In genomic region chr14:70896981-70897380, GRCh38 we compare ENCODE assay signal across 28 cellular contexts. TPM values are rescaled to one million over a fixed set of nuclear protein-coding genes. Genes with fewer than 3 reads are reported as not detected.
A peak's percentile ranks its signal among the peaks of the same experiment; 100 is the strongest.
DNase-seq lines count a peak whose midpoint lies in the region; ATAC-seq, FAIRE-seq and TF ChIP-seq lines count a peak whose summit lies in the region.
"Had no signal": no experiment of that assay in that cellular context is flagged by ENCODE, and none has a peak within 500 bp of the region (broad histone marks: within the 10 kb centered on the region; RNA-seq: fewer than 3 reads in every experiment).

No MANE protein-coding gene starts in this region.

- H3K36me3 ChIP-seq in bronchial epithelial cell (ENCODE audit: control insufficient read depth, insufficient read depth, low read length) (no peaks in the 10 kb centered on the region), muscle layer of colon (ENCODE audit: insufficient read depth, low read length) (no peaks in the 10 kb centered on the region), thoracic aorta (no peaks in the 10 kb centered on the region), A673 (ENCODE audit: insufficient read depth, low read length, poor library complexity, severe bottlenecking) (no peaks in the 10 kb centered on the region)
- H3K36me3 ChIP-seq: Peyer's patch, tibial nerve had no signal

- no peak for TF ChIP-seq CTCF in HFFc6 (IDR thresholded peaks at IDR 0.05)
- TF ChIP-seq CTCF in bronchial epithelial cell (IDR thresholded peaks at IDR 0.05; ENCODE audit: insufficient read depth, low read length, severe bottlenecking), result no peak
- TF ChIP-seq CTCF in thoracic aorta (IDR thresholded peaks at IDR 0.05), result no peak
- TF ChIP-seq CTCF in A673 (conservative IDR thresholded peaks at IDR 0.05; ENCODE audit: low read depth, low read length), result no peak

- peaks cover 28% of the 10 kb centered on the region for H3K4me1 ChIP-seq in muscle layer of colon (ENCODE audit: insufficient read depth, low read length)
- peaks cover 18 to 47% of the 10 kb centered on the region in 2 donors for H3K4me1 ChIP-seq in thoracic aorta (ENCODE audit: control insufficient read depth in 1 of 2, low read depth in 2 of 2)
- H3K4me1 ChIP-seq in A673 (ENCODE audit: insufficient read depth, low read length, poor library complexity, severe bottlenecking), result peaks cover 17% of the 10 kb centered on the region
- H3K4me1 ChIP-seq: Peyer's patch, tibial nerve had no signal

- POLR2A ChIA-PET in A673 (lab: Charles Lee; ENCODE audit: low non-redundant PET), result no interaction called here

- FAIRE-seq in bronchial epithelial cell (lab: Jason Lieb, UNC), result no peak
- FAIRE-seq: GM18507 had no signal

- H3K27ac Mint-ChIP-seq in HFFc6, result peak overlapping the region; percentile 60
- H3K27ac Mint-ChIP-seq: activated naive CD4-positive, alpha-beta T cell treated with anti-CD3 and anti-CD28 coated beads for 36 hours; CD4-positive, alpha-beta memory T cell; natural killer cell had no signal

- H3K9me3 ChIP-seq in muscle layer of colon (ENCODE audit: low read length) (no peaks in the 10 kb centered on the region), thoracic aorta (no peaks in the 10 kb centered on the region), A673 (ENCODE audit: low read depth, low read length, poor library complexity, severe bottlenecking) (no peaks in the 10 kb centered on the region)
- H3K9me3 ChIP-seq: Peyer's patch, tibial nerve had no signal

- H3K4me3 ChIP-seq in bronchial epithelial cell (ENCODE audit: low read depth, low read length) (no peak overlapping the region), muscle layer of colon (ENCODE audit: low read depth in 1 of 2, low read length in 2 of 2) (no peak overlapping the region), thoracic aorta (no peak overlapping the region), A673 (ENCODE audit: low read depth, low read length, poor library complexity, severe bottlenecking) (no peak overlapping the region)
- H3K4me3 ChIP-seq: hepatocyte, Peyer's patch, tibial nerve had no signal

- no peaks in the 10 kb centered on the region for H3K27me3 Mint-ChIP-seq in HFFc6 (ENCODE audit: insufficient read depth)
- H3K27me3 Mint-ChIP-seq: CD4-positive, alpha-beta memory T cell had no signal

- H3K27me3 ChIP-seq in bronchial epithelial cell (ENCODE audit: control insufficient read depth, insufficient read depth, low read length) (no peaks in the 10 kb centered on the region), muscle layer of colon (ENCODE audit: control insufficient read depth in 1 of 2, insufficient read depth in 2 of 2, low read length in 2 of 2) (no peaks in the 10 kb centered on the region), thoracic aorta (replicated peaks; ENCODE audit: insufficient read depth) (no peaks in the 10 kb centered on the region), A673 (replicated peaks; ENCODE audit: insufficient read depth, low read depth, low read length, poor library complexity) (no peaks in the 10 kb centered on the region)
- H3K27me3 ChIP-seq: hepatocyte, Peyer's patch, tibial nerve had no signal

- H3K36me3 Mint-ChIP-seq in HFFc6 (ENCODE audit: low read depth), result peaks cover 3% of the 10 kb centered on the region; the same call in 1 of the 2 replicates
- H3K36me3 Mint-ChIP-seq: CD4-positive, alpha-beta memory T cell; natural killer cell had no signal

- H3K9me3 Mint-ChIP-seq in HFFc6, result peaks cover 10% of the 10 kb centered on the region
- H3K9me3 Mint-ChIP-seq: activated naive CD4-positive, alpha-beta T cell treated with anti-CD3 and anti-CD28 coated beads for 36 hours; activated T-cell treated with anti-CD3 and anti-CD28 coated beads, Interleukin-2, amount 50 U/mL, for 4 hours; CD4-positive, alpha-beta memory T cell; natural killer cell had no signal

- ATAC-seq in thoracic aorta (ENCODE audit: insufficient number of reproducible peaks, low FRiP score, low read depth), result no peak
- ATAC-seq: activated T-cell treated with anti-CD3 and anti-CD28 coated beads, Interleukin-2, amount 50 U/mL, for 4 hours; natural killer cell had no signal

- H3K27ac ChIP-seq in muscle layer of colon (ENCODE audit: low read depth, low read length) (peak overlapping the region; percentile 83), thoracic aorta (peak overlapping the region; percentile 66 to 72), A673 (ENCODE audit: low read depth, low read length, poor library complexity, severe bottlenecking) (no peak overlapping the region)
- H3K27ac ChIP-seq: hepatocyte, tibial nerve had no signal

- no peak overlapping the region for H3K9ac ChIP-seq in muscle layer of colon (ENCODE audit: low read length)

- CTCF ChIA-PET in A673 (lab: Charles Lee), result no interaction called here

- intact Hi-C loops in A673 (cut with micrococcal nuclease; ENCODE audit: unreplicated experiment), result no loop called here

- H3K4me1 Mint-ChIP-seq in HFFc6 (ENCODE audit: low read depth), result peaks cover 59% of the 10 kb centered on the region

- H3K4me3 Mint-ChIP-seq in HFFc6, result no peak overlapping the region; the same call in 1 of the 2 replicates
- H3K4me3 Mint-ChIP-seq: activated naive CD4-positive, alpha-beta T cell treated with anti-CD3 and anti-CD28 coated beads for 36 hours; activated T-cell treated with anti-CD3 and anti-CD28 coated beads, Interleukin-2, amount 50 U/mL, for 4 hours; immature natural killer cell; natural killer cell had no signal

- DNase-seq in HFFc6 (no peak), bronchial epithelial cell (ENCODE audit: low read depth) (peak; percentile 38), thoracic aorta (ENCODE audit: low spot score) (no peak), T-helper 9 cell (no peak), A673 (ENCODE audit: low spot score) (no peak)
- no peak for DNase-seq in activated effector memory CD4-positive, alpha-beta T cell treated with anti-CD3 and anti-CD28 coated beads, Interleukin-2, amount 50 U/mL, for 16 hours
- DNase-seq: activated CD4-positive, alpha-beta T cell treated with anti-CD3 and anti-CD28 coated beads for 1 hour; activated CD8-positive, alpha-beta memory T cell treated with anti-CD3 and anti-CD28 coated beads for 24 hours; activated naive CD4-positive, alpha-beta T cell treated with anti-CD3 and anti-CD28 coated beads for 36 hours; activated T-cell treated with anti-CD3 and anti-CD28 coated beads, Interleukin-2, amount 50 U/mL, for 4 hours; CD4-positive, alpha-beta memory T cell; cerebellar nuclear complex; DMS 273 treated with DMSO at 0.1 percent for 48 hours; effector CD4-positive, alpha-beta T cell; foreskin melanocyte; GOT3; immature natural killer cell; natural killer cell; NCI-H1092 treated with DMSO at 0.1 percent for 48 hours; NCI-H187 treated with DMSO at 0.1 percent for 48 hours; NCI-H526; Peyer's patch; stimulated activated CD4-positive, alpha-beta T cell treated with anti-CD3 and anti-CD28 coated beads, Interleukin-12 subunit alpha, Interleukin-12 subunit beta, amount 100 ng/mL, for 4 hours; stimulated activated naive CD4-positive, alpha-beta T cell treated with Interleukin-2 at 50 U/mL for 16 hours had no signal

- BruUV-seq in A673 (replicated peaks; lab: Mats Ljungman, UMichigan), result no TSS peak

RNA-seq across cellular contexts. Expression of gene PCNX1, which starts 10.3 kb away (rescaled TPM):
- total RNA-seq in HFFc6 (2021; fragmentation: NEBNext Ultra II Directional; extraction: Animal tissue kit (Norgen Biotek cat#: 25700)), result 10 to 100 TPM; 35.1 to 49.6 (median 41.1) TPM
- 24.5 and 34.4 TPM in 2 replicates for total RNA-seq in bronchial epithelial cell
- 10 to 100 TPM; 52.3 to 85.9 TPM for total RNA-seq in thoracic aorta
- 46.8 and 60.7 TPM in 2 replicates for total RNA-seq in A673 (2021)
